26 cellular contexts compared by ENCODE assay signal in genomic region chr10:90806677-90807076, GRCh38. TPM values are rescaled to one million over a fixed set of nuclear protein-coding genes. Genes with fewer than 3 reads are reported as not detected.
"Had no signal": no experiment of that assay in that cellular context is flagged by ENCODE, and none has a peak within 500 bp of the region (broad histone marks: within the 10 kb centered on the region; RNA-seq: fewer than 3 reads in every experiment).

No MANE protein-coding gene starts in this region.

- H3K4me3 Mint-ChIP-seq: naive thymus-derived CD8-positive, alpha-beta T cell; nephron; neural crest cell; stimulated activated memory B cell treated with anti-CD40 and anti-IgM and Interleukin-4, amounts not matched to agents 10 μg/mL and 1 μg/mL and 100 μg/mL, for 72 hours; stimulated activated naive CD8-positive, alpha-beta T cell treated with anti-CD3 and anti-CD28 coated beads, Interleukin-15, amount 100 ng/mL, for 72 hours; type B pancreatic cell had no signal

- H3K36me3 ChIP-seq: lower lobe of right lung, pancreas, prostate gland, spleen, tibial nerve, uterus had no signal

- DNase-seq: hypothalamus; islet precursor cell; left ventricle myocardium superior; lower lobe of right lung; mammary epithelial cell; mesenchymal stem cell; naive thymus-derived CD8-positive, alpha-beta T cell; nucleus accumbens; pancreas; posterior cingulate gyrus; retina; right cardiac atrium; small intestine; spleen; stimulated activated CD4-positive, alpha-beta T cell treated with anti-CD3 and anti-CD28 coated beads, Interleukin-4, amount 100 ng/mL, for 24 hours; stimulated activated naive CD4-positive, alpha-beta T cell treated with Interleukin-2 at 50 U/mL for 16 hours; stimulated activated naive CD8-positive, alpha-beta T cell treated with anti-CD3 and anti-CD28 coated beads, Interleukin-15, amount 100 ng/mL, for 72 hours; substantia nigra; uterus had no signal

- H3K9me3 Mint-ChIP-seq: naive thymus-derived CD8-positive, alpha-beta T cell; stimulated activated memory B cell treated with anti-CD40 and anti-IgM and Interleukin-4, amounts not matched to agents 10 μg/mL and 1 μg/mL and 100 μg/mL, for 72 hours; stimulated activated naive CD8-positive, alpha-beta T cell treated with anti-CD3 and anti-CD28 coated beads, Interleukin-15, amount 100 ng/mL, for 72 hours had no signal

- H3K4me1 Mint-ChIP-seq: naive thymus-derived CD8-positive, alpha-beta T cell; nephron; neural crest cell; stimulated activated memory B cell treated with anti-CD40 and anti-IgM and Interleukin-4, amounts not matched to agents 10 μg/mL and 1 μg/mL and 100 μg/mL, for 72 hours; stimulated activated naive CD8-positive, alpha-beta T cell treated with anti-CD3 and anti-CD28 coated beads, Interleukin-15, amount 100 ng/mL, for 72 hours had no signal

- FAIRE-seq: pancreas, small intestine had no signal

- H3K4me1 ChIP-seq: lower lobe of right lung, pancreas, prostate gland, spleen, tibial nerve, uterus had no signal

- ATAC-seq: left ventricle myocardium superior; lower lobe of right lung; naive thymus-derived CD8-positive, alpha-beta T cell; pancreas; right cardiac atrium; sciatic nerve; stimulated activated memory B cell treated with anti-CD40 and anti-IgM and Interleukin-4, amounts not matched to agents 10 μg/mL and 1 μg/mL and 100 μg/mL, for 72 hours; stimulated activated naive CD8-positive, alpha-beta T cell treated with anti-CD3 and anti-CD28 coated beads, Interleukin-15, amount 100 ng/mL, for 72 hours had no signal

- H3K27me3 ChIP-seq: pancreas, spleen, tibial nerve, uterus had no signal

- H3K27ac Mint-ChIP-seq: naive thymus-derived CD8-positive, alpha-beta T cell; nephron; stimulated activated memory B cell treated with anti-CD40 and anti-IgM and Interleukin-4, amounts not matched to agents 10 μg/mL and 1 μg/mL and 100 μg/mL, for 72 hours; stimulated activated naive CD8-positive, alpha-beta T cell treated with anti-CD3 and anti-CD28 coated beads, Interleukin-15, amount 100 ng/mL, for 72 hours; type B pancreatic cell had no signal

- H3K27ac ChIP-seq: lower lobe of right lung, pancreas, prostate gland, spleen, tibial nerve, uterus had no signal

- H3K27me3 Mint-ChIP-seq: stimulated activated memory B cell treated with anti-CD40 and anti-IgM and Interleukin-4, amounts not matched to agents 10 μg/mL and 1 μg/mL and 100 μg/mL, for 72 hours; type B pancreatic cell had no signal

- H3K36me3 Mint-ChIP-seq: stimulated activated memory B cell treated with anti-CD40 and anti-IgM and Interleukin-4, amounts not matched to agents 10 μg/mL and 1 μg/mL and 100 μg/mL, for 72 hours; type B pancreatic cell had no signal

- H3K9me3 ChIP-seq: lower lobe of right lung, pancreas, prostate gland, uterus had no signal

- H3K4me3 ChIP-seq: lower lobe of right lung, pancreas, prostate gland, spleen, tibial nerve, uterus had no signal

RNA-seq across cellular contexts. Expression of gene HTR7, which starts 51.2 kb away (rescaled TPM):
- total RNA-seq: left ventricle myocardium superior; naive thymus-derived CD8-positive, alpha-beta T cell had no signal
